Comparison of ENCODE assay signal across 3 cellular contexts in genomic region chr17:27753726-27754125, GRCh38. TPM values are rescaled to one million over a fixed set of nuclear protein-coding genes. Genes with fewer than 3 reads are reported as not detected.
"Had no signal": no experiment of that assay in that cellular context is flagged by ENCODE, and none has a peak within 500 bp of the region (broad histone marks: within the 10 kb centered on the region; RNA-seq: fewer than 3 reads in every experiment).

No MANE protein-coding gene starts in this region.

RNA-seq across cellular contexts. Expression of gene NOS2, which starts 46.6 kb away (rescaled TPM):
- total RNA-seq: GM23248, HFFc6 had no signal
- polyA plus RNA-seq: GM23248, HepG2 had no signal
